Comparison of ENCODE assay signal across 1 cellular context in the genomic region with DNA sequence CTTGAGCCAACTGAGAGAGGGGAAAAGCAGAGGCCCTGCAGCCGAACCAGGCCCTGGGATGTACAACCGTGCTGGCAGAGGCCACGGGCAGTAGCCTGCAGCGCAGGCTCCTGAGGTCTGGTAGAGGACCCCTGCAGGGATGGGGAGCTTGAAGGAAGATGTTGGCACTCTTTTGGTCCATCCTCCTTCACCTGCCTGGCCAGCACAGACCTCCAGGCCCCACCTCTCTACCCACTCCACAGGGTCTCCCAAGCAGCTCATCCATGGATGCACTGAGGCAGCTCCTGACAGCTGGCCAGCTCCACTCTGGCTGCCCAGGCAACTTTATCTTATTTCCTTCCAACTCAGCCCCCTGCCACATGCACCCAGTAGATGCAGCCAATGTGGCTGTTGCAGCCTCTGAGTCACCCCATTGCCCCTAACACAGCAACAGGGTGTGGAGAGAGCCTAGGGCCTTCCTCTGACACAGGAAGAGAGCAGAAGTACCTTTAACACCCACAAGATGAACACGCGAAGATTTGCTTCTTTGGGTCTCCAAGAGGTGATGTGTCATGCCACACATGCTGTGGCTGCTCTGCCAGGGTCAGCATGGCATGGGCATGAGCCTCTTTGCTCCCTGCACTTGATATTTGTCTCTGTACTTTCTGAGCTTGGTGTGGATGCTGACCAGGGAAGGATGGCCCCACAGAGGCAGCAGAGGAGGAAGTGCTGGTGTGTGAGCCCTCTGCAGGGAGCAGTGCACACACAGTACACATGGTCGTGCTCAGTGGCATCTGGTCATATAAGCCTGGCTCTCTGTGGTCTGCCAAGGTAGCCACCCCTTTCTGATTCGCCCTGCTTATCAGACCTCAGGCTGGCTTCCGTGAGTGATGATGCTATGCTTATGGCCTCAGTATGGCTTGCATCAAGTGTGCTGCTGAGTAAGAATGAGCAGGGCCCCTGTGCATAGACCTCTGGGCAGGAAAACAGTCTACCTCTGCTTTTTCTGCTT.
TF ChIP-seq lines count a peak whose summit lies in the region.

No MANE protein-coding gene starts in this region.

TF ChIP-seq in HepG2, 621 proteins besides CTCF, POLR2A, EP300 and RAD21 (continued from another document):
- TF ChIP-seq, protein P1, sequence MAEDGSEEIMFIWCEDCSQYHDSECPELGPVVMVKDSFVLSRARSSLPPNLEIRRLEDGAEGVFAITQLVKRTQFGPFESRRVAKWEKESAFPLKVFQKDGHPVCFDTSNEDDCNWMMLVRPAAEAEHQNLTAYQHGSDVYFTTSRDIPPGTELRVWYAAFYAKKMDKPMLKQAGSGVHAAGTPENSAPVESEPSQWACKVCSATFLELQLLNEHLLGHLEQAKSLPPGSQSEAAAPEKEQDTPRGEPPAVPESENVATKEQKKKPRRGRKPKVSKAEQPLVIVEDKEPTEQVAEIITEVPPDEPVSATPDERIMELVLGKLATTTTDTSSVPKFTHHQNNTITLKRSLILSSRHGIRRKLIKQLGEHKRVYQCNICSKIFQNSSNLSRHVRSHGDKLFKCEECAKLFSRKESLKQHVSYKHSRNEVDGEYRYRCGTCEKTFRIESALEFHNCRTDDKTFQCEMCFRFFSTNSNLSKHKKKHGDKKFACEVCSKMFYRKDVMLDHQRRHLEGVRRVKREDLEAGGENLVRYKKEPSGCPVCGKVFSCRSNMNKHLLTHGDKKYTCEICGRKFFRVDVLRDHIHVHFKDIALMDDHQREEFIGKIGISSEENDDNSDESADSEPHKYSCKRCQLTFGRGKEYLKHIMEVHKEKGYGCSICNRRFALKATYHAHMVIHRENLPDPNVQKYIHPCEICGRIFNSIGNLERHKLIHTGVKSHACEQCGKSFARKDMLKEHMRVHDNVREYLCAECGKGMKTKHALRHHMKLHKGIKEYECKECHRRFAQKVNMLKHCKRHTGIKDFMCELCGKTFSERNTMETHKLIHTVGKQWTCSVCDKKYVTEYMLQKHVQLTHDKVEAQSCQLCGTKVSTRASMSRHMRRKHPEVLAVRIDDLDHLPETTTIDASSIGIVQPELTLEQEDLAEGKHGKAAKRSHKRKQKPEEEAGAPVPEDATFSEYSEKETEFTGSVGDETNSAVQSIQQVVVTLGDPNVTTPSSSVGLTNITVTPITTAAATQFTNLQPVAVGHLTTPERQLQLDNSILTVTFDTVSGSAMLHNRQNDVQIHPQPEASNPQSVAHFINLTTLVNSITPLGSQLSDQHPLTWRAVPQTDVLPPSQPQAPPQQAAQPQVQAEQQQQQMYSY (CRISPR knock-in tag; IDR thresholded peaks at IDR 0.05), result no peak
- TF ChIP-seq ZNF878 (CRISPR knock-in tag; IDR thresholded peaks at IDR 0.05) (no peak), ZNF205 (CRISPR knock-in tag; IDR thresholded peaks at IDR 0.05) (no peak), ZNF329 (CRISPR knock-in tag; IDR thresholded peaks at IDR 0.05; ENCODE audit: low read depth) (no peak), SMYD3 (CRISPR knock-in tag; IDR thresholded peaks at IDR 0.05) (no peak), MTF1 (CRISPR knock-in tag; IDR thresholded peaks at IDR 0.05) (no peak), ZNF720 (CRISPR knock-in tag; IDR thresholded peaks at IDR 0.05) (no peak), SRY (CRISPR knock-in tag; IDR thresholded peaks at IDR 0.05) (no peak), PLRG1 (conservative IDR thresholded peaks at IDR 0.05) (no peak), ZSCAN30 (CRISPR knock-in tag; IDR thresholded peaks at IDR 0.05) (no peak)
- TF ChIP-seq, protein P2, sequence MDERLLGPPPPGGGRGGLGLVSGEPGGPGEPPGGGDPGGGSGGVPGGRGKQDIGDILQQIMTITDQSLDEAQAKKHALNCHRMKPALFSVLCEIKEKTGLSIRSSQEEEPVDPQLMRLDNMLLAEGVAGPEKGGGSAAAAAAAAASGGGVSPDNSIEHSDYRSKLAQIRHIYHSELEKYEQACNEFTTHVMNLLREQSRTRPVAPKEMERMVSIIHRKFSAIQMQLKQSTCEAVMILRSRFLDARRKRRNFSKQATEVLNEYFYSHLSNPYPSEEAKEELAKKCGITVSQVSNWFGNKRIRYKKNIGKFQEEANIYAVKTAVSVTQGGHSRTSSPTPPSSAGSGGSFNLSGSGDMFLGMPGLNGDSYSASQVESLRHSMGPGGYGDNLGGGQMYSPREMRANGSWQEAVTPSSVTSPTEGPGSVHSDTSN (CRISPR knock-in tag; IDR thresholded peaks at IDR 0.05), result no peak
- TF ChIP-seq, protein P3, sequence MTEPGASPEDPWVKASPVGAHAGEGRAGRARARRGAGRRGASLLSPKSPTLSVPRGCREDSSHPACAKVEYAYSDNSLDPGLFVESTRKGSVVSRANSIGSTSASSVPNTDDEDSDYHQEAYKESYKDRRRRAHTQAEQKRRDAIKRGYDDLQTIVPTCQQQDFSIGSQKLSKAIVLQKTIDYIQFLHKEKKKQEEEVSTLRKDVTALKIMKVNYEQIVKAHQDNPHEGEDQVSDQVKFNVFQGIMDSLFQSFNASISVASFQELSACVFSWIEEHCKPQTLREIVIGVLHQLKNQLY (CRISPR knock-in tag; IDR thresholded peaks at IDR 0.05), result no peak
- TF ChIP-seq, protein P4, sequence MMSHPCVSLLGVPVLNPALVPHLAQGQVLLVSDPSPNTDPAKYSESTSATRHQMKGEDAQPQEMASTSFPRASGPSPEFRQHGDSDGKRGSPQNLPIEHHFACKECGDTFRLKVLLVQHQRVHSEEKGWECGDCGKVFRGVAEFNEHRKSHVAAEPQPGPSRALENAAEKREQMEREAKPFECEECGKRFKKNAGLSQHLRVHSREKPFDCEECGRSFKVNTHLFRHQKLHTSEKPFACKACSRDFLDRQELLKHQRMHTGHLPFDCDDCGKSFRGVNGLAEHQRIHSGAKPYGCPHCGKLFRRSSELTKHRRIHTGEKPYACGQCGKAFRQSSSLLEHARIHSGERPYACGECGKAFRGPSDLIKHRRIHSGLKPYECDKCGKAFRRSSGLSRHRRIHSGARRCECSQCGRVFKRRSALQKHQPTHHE (CRISPR knock-in tag; IDR thresholded peaks at IDR 0.05; ENCODE audit: borderline replicate concordance), result no peak
